ENCODE assay signal across 11 cellular contexts in genomic region chr1:25700626-25701025, GRCh38.
DNase-seq lines count a peak whose midpoint lies in the region; FAIRE-seq and TF ChIP-seq lines count a peak whose summit lies in the region.
"Had no signal": no experiment of that assay in that cellular context is flagged by ENCODE, and none has a peak within 500 bp of the region (broad histone marks: within the 10 kb centered on the region; RNA-seq: fewer than 3 reads in every experiment).

No MANE protein-coding gene starts in this region.

- DNase-seq in HuH-7 (ENCODE audit: low spot score) (peak; percentile 40), cardiac fibroblast (ENCODE audit: low read depth in 2 of 2) (peak in 1 of 2 donors; percentile 24), kidney epithelial cell (ENCODE audit: low read depth) (no peak), suprapubic skin (ENCODE audit: low spot score in 2 of 2) (peak; percentile 56), frontal cortex (ENCODE audit: low spot score in 2 of 2) (no peak), SW480 (ENCODE audit: low spot score) (no peak), NCI-H2196 (lab: John Stamatoyannopoulos, UW; ENCODE audit: unreplicated experiment) (no peak), AML-193 (lab: John Stamatoyannopoulos, UW) (no peak)
- DNase-seq: activated T-cell treated with anti-CD3 and anti-CD28 coated beads, Interleukin-2, amount 50 U/mL, for 72 hours; NCI-H748 treated with DMSO at 0.1 percent for 48 hours; T-helper 2 cell had no signal

- H3K36me3 ChIP-seq in kidney epithelial cell (ENCODE audit: control insufficient read depth, insufficient read depth, low read length) (no peaks in the 10 kb centered on the region), suprapubic skin (no peaks in the 10 kb centered on the region)

- no peak for TF ChIP-seq EP300 in suprapubic skin (IDR thresholded peaks at IDR 0.05)

- no peak for FAIRE-seq in frontal cortex (lab: Jason Lieb, UNC)

- H3K27ac ChIP-seq in suprapubic skin = no peak overlapping the region

- H3K27me3 ChIP-seq in kidney epithelial cell (ENCODE audit: control insufficient read depth, insufficient read depth, low read length) (peaks cover 6% of the 10 kb centered on the region), suprapubic skin (no peaks in the 10 kb centered on the region)

- peaks cover 72% of the 10 kb centered on the region for H3K4me1 ChIP-seq in suprapubic skin

- 41% methylated on average over 7 of the region's 7 CpGs for WGBS in suprapubic skin

- no peak for TF ChIP-seq POLR2A in suprapubic skin (IDR thresholded peaks at IDR 0.05)

- H3K4me3 ChIP-seq in cardiac fibroblast (replicated peaks in 1 of 2; ENCODE audit: low read depth in 2 of 2, low read length in 2 of 2) (no peak overlapping the region), kidney epithelial cell (ENCODE audit: low read depth, low read length) (no peak overlapping the region), suprapubic skin (no peak overlapping the region)

- H3K9me3 ChIP-seq in suprapubic skin = no peaks in the 10 kb centered on the region

- TF ChIP-seq CTCF in cardiac fibroblast (IDR thresholded peaks at IDR 0.05; ENCODE audit: low read depth, low read length) (peak; percentile 23), kidney epithelial cell (IDR thresholded peaks at IDR 0.05; ENCODE audit: insufficient read depth, low read length, poor library complexity, severe bottlenecking) (peak; percentile 10), suprapubic skin (IDR thresholded peaks at IDR 0.05) (no peak)

Comparison
In these comparisons a context has a peak if more than half of its experiments do, and no peak if none do; other contexts are left out.
1. DNase-seq: peak in HuH-7 (single experiment) and suprapubic skin (2 of 2); none in kidney epithelial cell (single experiment), frontal cortex (0 of 2), SW480 (single experiment), NCI-H2196 (single experiment) and AML-193 (0 of 2).
2. CTCF ChIP-seq: peak in cardiac fibroblast (single experiment) and kidney epithelial cell (single experiment); none in suprapubic skin (0 of 2).